31 cellular contexts compared by ENCODE assay signal in genomic region chr2:44758591-44758990, GRCh38.
"Had no signal": no experiment of that assay in that cellular context is flagged by ENCODE, and none has a peak within 500 bp of the region (broad histone marks: within the 10 kb centered on the region; RNA-seq: fewer than 3 reads in every experiment).

No MANE protein-coding gene starts in this region.

- H3K4me1 ChIP-seq: left lung, lower lobe of right lung, parathyroid adenoma, psoas muscle, right atrium auricular region, testis, thyroid gland, transverse colon, upper lobe of left lung, vagina had no signal

- H3K79me2 ChIP-seq: hepatocyte, parathyroid adenoma had no signal

- H3K36me3 ChIP-seq: left lung, lower lobe of right lung, neural progenitor cell, neutrophil, right atrium auricular region, right lobe of liver, stomach, thyroid gland, transverse colon, upper lobe of left lung, vagina had no signal

- H3K4me3 ChIP-seq: hepatocyte, left lung, lower lobe of right lung, neural progenitor cell, psoas muscle, right atrium auricular region, right lobe of liver, skin epidermis, stomach, testis, thyroid gland, transverse colon, upper lobe of left lung, vagina had no signal

- DNase-seq: kidney glomerular epithelial cell; left colon; left lung; lower lobe of right lung; mammary epithelial cell; mesenchymal stem cell; naive B cell; natural killer cell; nephron progenitor cell; occipital lobe; psoas muscle; right lobe of liver; stimulated activated CD4-positive, alpha-beta T cell treated with anti-CD3 and anti-CD28 coated beads, Interleukin-12 subunit alpha, Interleukin-12 subunit beta, amount 100 ng/mL, for 4 hours; stimulated activated CD4-positive, alpha-beta T cell treated with anti-CD3 and anti-CD28 coated beads, Interleukin-15, amount 100 ng/mL, for 24 hours; stimulated activated CD4-positive, alpha-beta T cell treated with anti-CD3 and anti-CD28 coated beads, Interleukin-2, amount 100 ng/mL, for 24 hours; stimulated activated CD4-positive, alpha-beta T cell treated with anti-CD3 and anti-CD28 coated beads, Interleukin-4, amount 100 ng/mL, for 1 hour; stimulated activated naive B cell treated with anti-CD40 and anti-IgM and Interleukin-4, amounts not matched to agents 10 μg/mL and 1 μg/mL and 100 μg/mL, for 72 hours; stimulated activated naive CD8-positive, alpha-beta T cell treated with anti-CD3 and anti-CD28 coated beads, Interleukin-15, Interleukin-2, amounts not matched to agents 100 U/mL and 50 U/mL, for 24 hours; stomach; testis; thyroid gland; transverse colon; upper lobe of left lung had no signal

- H3K9me3 ChIP-seq: left lung, lower lobe of right lung, neutrophil, psoas muscle, right atrium auricular region, right lobe of liver, stomach, testis, thyroid gland, transverse colon, upper lobe of left lung, vagina had no signal

- FAIRE-seq: keratinocyte had no signal

- H3K9ac ChIP-seq: neural progenitor cell, parathyroid adenoma had no signal

- H3K4me2 ChIP-seq: hepatocyte, neural progenitor cell had no signal

- H3K27me3 ChIP-seq: left lung, neural progenitor cell, right atrium auricular region, right lobe of liver, stomach, testis, thyroid gland, transverse colon, upper lobe of left lung, vagina had no signal

- H3K27ac ChIP-seq: hepatocyte, left lung, lower lobe of right lung, neural progenitor cell, neutrophil, parathyroid adenoma, psoas muscle, right atrium auricular region, right lobe of liver, skin epidermis, stomach, testis, thyroid gland, transverse colon, upper lobe of left lung, vagina had no signal

- H2AFZ ChIP-seq: hepatocyte, neural progenitor cell, parathyroid adenoma had no signal
